ENCODE assay signal across 26 cellular contexts in genomic region chr6:62129127-62129526, GRCh38.
A peak's percentile ranks its signal among the peaks of the same experiment; 100 is the strongest.
DNase-seq lines count a peak whose midpoint lies in the region; TF ChIP-seq lines count a peak whose summit lies in the region.
"Had no signal": no experiment of that assay in that cellular context is flagged by ENCODE, and none has a peak within 500 bp of the region (broad histone marks: within the 10 kb centered on the region; RNA-seq: fewer than 3 reads in every experiment).

No MANE protein-coding gene starts in this region.

- TF ChIP-seq CTCF in neural cell (IDR thresholded peaks at IDR 0.05; ENCODE audit: poor library complexity, severe bottlenecking): peak; percentile 24

- H3K9me2 ChIP-seq in neural cell (ENCODE audit: insufficient read depth, low read length): no peaks in the 10 kb centered on the region

- H2AFZ ChIP-seq in neural cell (ENCODE audit: low read depth, low read length): no peak overlapping the region

- no peaks in the 10 kb centered on the region for H3K79me2 ChIP-seq in neural cell (replicated peaks; ENCODE audit: insufficient read depth, low read length)

- H3K4me2 ChIP-seq in neural cell (ENCODE audit: low read length): no peak overlapping the region
- H3K4me2 ChIP-seq: A549; BLaER1; BLaER1 treated with 17β-estradiol and CSF1 and Interleukin-3, amounts not matched to agents 10 nM and 100 nM had no signal

- no peak overlapping the region for H3K4me3 ChIP-seq in neural cell (ENCODE audit: low read length)
- H3K4me3 ChIP-seq: A549; BLaER1; BLaER1 treated with 17β-estradiol and CSF1 and Interleukin-3, amounts not matched to agents 10 nM and 100 nM had no signal

- H3F3A ChIP-seq in neural cell (ENCODE audit: insufficient read depth, low read length, poor library complexity, severe bottlenecking): no peaks in the 10 kb centered on the region

- H3K9me3 ChIP-seq in neural cell (ENCODE audit: low read length): no peaks in the 10 kb centered on the region
- H3K9me3 ChIP-seq: A549, BE2C, Caco-2 had no signal

- H3K36me3 ChIP-seq in neural cell (ENCODE audit: insufficient read depth, low read length): no peaks in the 10 kb centered on the region
- H3K36me3 ChIP-seq: BE2C; BLaER1; BLaER1 treated with 17β-estradiol and CSF1 and Interleukin-3, amounts not matched to agents 10 nM and 100 nM had no signal

- no peaks in the 10 kb centered on the region for H3K27me3 ChIP-seq in neural cell (ENCODE audit: insufficient read depth, low read depth, low read length)
- H3K27me3 ChIP-seq: BE2C; BLaER1; BLaER1 treated with 17β-estradiol and CSF1 and Interleukin-3, amounts not matched to agents 10 nM and 100 nM had no signal

- DNase-seq in AML-193 (lab: John Stamatoyannopoulos, UW): no peak
- DNase-seq: 8988T; ACHN; BE2C; C1 segment of cervical spinal cord; Caco-2; Calu3; CD4-positive, alpha-beta memory T cell; CD4-positive, alpha-beta T cell; CD4-positive, CD25-positive, alpha-beta regulatory T cell; CD8-positive, alpha-beta memory T cell; CD8-positive, alpha-beta T cell; COR-L47; DMS 273 treated with DMSO at 0.1 percent for 48 hours; DMS153; DMS53; DMS79; DMS79 treated with DMSO at 0.1 percent for 48 hours; DND-41; EL had no signal

- no peak overlapping the region for H3K27ac ChIP-seq in neural cell (ENCODE audit: low read length)
- H3K27ac ChIP-seq: 22Rv1; A549; BLaER1; BLaER1 treated with 17β-estradiol and CSF1 and Interleukin-3, amounts not matched to agents 10 nM and 100 nM; C4-2B had no signal

- no peaks in the 10 kb centered on the region for H4K20me1 ChIP-seq in neural cell (ENCODE audit: insufficient read depth)
- H4K20me1 ChIP-seq: BLaER1; BLaER1 treated with 17β-estradiol and CSF1 and Interleukin-3, amounts not matched to agents 10 nM and 100 nM had no signal

- peak; percentile 98 for TF ChIP-seq EP300 in neural cell (conservative IDR thresholded peaks at IDR 0.05; ENCODE audit: poor library complexity, severe bottlenecking)

- no peak overlapping the region for H3K9ac ChIP-seq in neural cell (ENCODE audit: low read length)
- H3K9ac ChIP-seq: BLaER1; BLaER1 treated with 17β-estradiol and CSF1 and Interleukin-3, amounts not matched to agents 10 nM and 100 nM had no signal

- no peak for TF ChIP-seq RAD21 in neural cell (conservative IDR thresholded peaks at IDR 0.05)

TF ChIP-seq in neural cell, 6 proteins besides CTCF, POLR2A, EP300 and RAD21:
- no peak for TF ChIP-seq TAF1 (IDR thresholded peaks at IDR 0.05; ENCODE audit: low read depth)
- TF ChIP-seq REST (IDR thresholded peaks at IDR 0.05; ENCODE audit: borderline replicate concordance): peak; percentile 54
- TF ChIP-seq MXI1 (conservative IDR thresholded peaks at IDR 0.05; ENCODE audit: poor library complexity, severe bottlenecking): no peak
- TF ChIP-seq EZH2 (IDR thresholded peaks at IDR 0.05; ENCODE audit: borderline replicate concordance, insufficient read depth, low read length, poor library complexity, severe bottlenecking): no peak
- peak; percentile 90 for TF ChIP-seq POLR2AphosphoS5 (IDR thresholded peaks at IDR 0.05)
- TF ChIP-seq SMC3 (conservative IDR thresholded peaks at IDR 0.05; ENCODE audit: poor library complexity): no peak
